In genomic region chr1:25780318-25781129, GRCh38 we compare ENCODE assay signal across 13 cellular contexts. TPM values are rescaled to one million over a fixed set of nuclear protein-coding genes. Genes with fewer than 3 reads are reported as not detected.
DNase-seq lines count a peak whose midpoint lies in the region; ATAC-seq and TF ChIP-seq lines count a peak whose summit lies in the region.
"Had no signal": no experiment of that assay in that cellular context is flagged by ENCODE, and none has a peak within 500 bp of the region (broad histone marks: within the 10 kb centered on the region; RNA-seq: fewer than 3 reads in every experiment).

No MANE protein-coding gene starts in this region.

- no peak overlapping the region for H3K27ac ChIP-seq in transverse colon
- H3K27ac ChIP-seq: lower lobe of right lung, neutrophil had no signal

- in situ Hi-C loops in transverse colon (cut with MboI; ENCODE audit: low pct_ligation_motif_present in 1 of 4, low pct_unique_long_range_greater_than_20kb in 1 of 4, low sequenced_read_pairs in 3 of 4): loop anchor here in 1 of 4 donors (25.0 kb wide), 1 partner anchor 168 kb away; the partner anchor contains the start of gene MAN1C1

- intact Hi-C loops in transverse colon (cut with DNase I; ENCODE audit: low total_unique reads): no loop called here
- intact Hi-C loops in activated T-helper 2 cell treated with anti-CD3 and anti-CD28 coated beads, Interferon-gamma antibody, Interleukin-2, Interleukin-4, amounts not matched to agents 10 μg/mL and 5 μg/mL and 100 μg/mL, durations not matched to agents 14 hours and 24 hours and 36 hours (cut with micrococcal nuclease): no loop called here

- H3K4me1 Mint-ChIP-seq in activated T-helper 2 cell treated with anti-CD3 and anti-CD28 coated beads, Interferon-gamma antibody, Interleukin-2, Interleukin-4, amounts not matched to agents 10 μg/mL and 5 μg/mL and 100 μg/mL, durations not matched to agents 14 hours and 24 hours and 36 hours (ENCODE audit: low read depth): peaks cover 3% of the 10 kb centered on the region

- no peak overlapping the region for H3K4me3 Mint-ChIP-seq in activated T-helper 2 cell treated with anti-CD3 and anti-CD28 coated beads, Interferon-gamma antibody, Interleukin-2, Interleukin-4, amounts not matched to agents 10 μg/mL and 5 μg/mL and 100 μg/mL, durations not matched to agents 14 hours and 24 hours and 36 hours (ENCODE audit: low read depth)

- H3K36me3 Mint-ChIP-seq in activated T-helper 2 cell treated with anti-CD3 and anti-CD28 coated beads, Interferon-gamma antibody, Interleukin-2, Interleukin-4, amounts not matched to agents 10 μg/mL and 5 μg/mL and 100 μg/mL, durations not matched to agents 14 hours and 24 hours and 36 hours (ENCODE audit: low read depth): no peaks in the 10 kb centered on the region

- no peak for TF ChIP-seq CTCF in transverse colon (IDR thresholded peaks at IDR 0.05)

- no peak for TF ChIP-seq POLR2A in transverse colon (IDR thresholded peaks at IDR 0.05)

- TF ChIP-seq EP300 in transverse colon (IDR thresholded peaks at IDR 0.05; ENCODE audit: low read depth): no peak

- peaks cover 33% of the 10 kb centered on the region for H3K27me3 Mint-ChIP-seq in activated T-helper 2 cell treated with anti-CD3 and anti-CD28 coated beads, Interferon-gamma antibody, Interleukin-2, Interleukin-4, amounts not matched to agents 10 μg/mL and 5 μg/mL and 100 μg/mL, durations not matched to agents 14 hours and 24 hours and 36 hours (ENCODE audit: low read depth)

- no peaks in the 10 kb centered on the region for H3K27me3 ChIP-seq in transverse colon
- H3K27me3 ChIP-seq: thyroid gland had no signal

- no peaks in the 10 kb centered on the region for H3K36me3 ChIP-seq in transverse colon
- H3K36me3 ChIP-seq: neutrophil had no signal

- DNase-seq in NCI-H748 (lab: John Stamatoyannopoulos, UW; ENCODE audit: unreplicated experiment): peak; percentile 23
- no peak for DNase-seq in NCI-H748 treated with DMSO at 0.1 percent for 48 hours (lab: John Stamatoyannopoulos, UW)
- peak; percentile 53 for DNase-seq in RPMI8226
- peak; percentile 64 for DNase-seq in iPS DF 19.7 (ENCODE audit: low read depth, low spot score)
- DNase-seq in transverse colon: peak; percentile 39
- no peak for DNase-seq in NCI-H2227 treated with DMSO at 0.1 percent for 48 hours (lab: John Stamatoyannopoulos, UW)
- DNase-seq in activated T-helper 2 cell treated with anti-CD3 and anti-CD28 coated beads, Interferon-gamma antibody, Interleukin-2, Interleukin-4, amounts not matched to agents 10 μg/mL and 5 μg/mL and 100 μg/mL, durations not matched to agents 14 hours and 24 hours and 36 hours (ENCODE audit: low spot score): no peak
- DNase-seq: Calu3, glutamatergic neuron, lower lobe of right lung, thyroid gland had no signal

- H3K4me1 ChIP-seq in transverse colon: peaks cover 0 to 28% (median 0%) of the 10 kb centered on the region in 4 donors
- H3K4me1 ChIP-seq: lower lobe of right lung, thyroid gland had no signal

- no peak overlapping the region for H3K4me3 ChIP-seq in transverse colon
- H3K4me3 ChIP-seq: lower lobe of right lung, thyroid gland had no signal

- H3K9me3 ChIP-seq in transverse colon: no peaks in the 10 kb centered on the region
- H3K9me3 ChIP-seq: lower lobe of right lung, neutrophil, thyroid gland had no signal

- WGBS in transverse colon (ENCODE audit: low coverage in 1 of 2), 2 donors: 50 to 70% methylated on average over 3 to 9 of the region's 14 CpGs

- H3K9me3 Mint-ChIP-seq in activated T-helper 2 cell treated with anti-CD3 and anti-CD28 coated beads, Interferon-gamma antibody, Interleukin-2, Interleukin-4, amounts not matched to agents 10 μg/mL and 5 μg/mL and 100 μg/mL, durations not matched to agents 14 hours and 24 hours and 36 hours: no peaks in the 10 kb centered on the region

- no peak for ATAC-seq in GM21390 (IDR thresholded peaks at IDR 0.05; ENCODE audit: unreplicated experiment)
- ATAC-seq: lower lobe of right lung had no signal

- no peak overlapping the region for H3K27ac Mint-ChIP-seq in activated T-helper 2 cell treated with anti-CD3 and anti-CD28 coated beads, Interferon-gamma antibody, Interleukin-2, Interleukin-4, amounts not matched to agents 10 μg/mL and 5 μg/mL and 100 μg/mL, durations not matched to agents 14 hours and 24 hours and 36 hours

RNA-seq across cellular contexts. Expression of gene SELENON, which starts 19.5 kb away (rescaled TPM):
- total RNA-seq in transverse colon: 10 to 100 TPM; 17.1 to 68.1 (median 24.4) TPM
- 8.0 and 8.2 TPM in 2 replicates for total RNA-seq in activated T-helper 2 cell treated with anti-CD3 and anti-CD28 coated beads, Interferon-gamma antibody, Interleukin-2, Interleukin-4, amounts not matched to agents 10 μg/mL and 5 μg/mL and 100 μg/mL, durations not matched to agents 14 hours and 24 hours and 36 hours

RNA-seq across cellular contexts. Expression of gene MTFR1L, which starts 39.2 kb away (rescaled TPM):
- 100 to 1,000 TPM in 1 of 4 donors, 10 to 100 TPM in 3; 73.2 to 125 (median 93.6) TPM for total RNA-seq in transverse colon
- total RNA-seq in activated T-helper 2 cell treated with anti-CD3 and anti-CD28 coated beads, Interferon-gamma antibody, Interleukin-2, Interleukin-4, amounts not matched to agents 10 μg/mL and 5 μg/mL and 100 μg/mL, durations not matched to agents 14 hours and 24 hours and 36 hours: 29.6 and 30.0 TPM in 2 replicates

Comparison
In these comparisons a context has a peak if more than half of its experiments do, and no peak if none do; other contexts are left out.
1. DNase-seq: peak in NCI-H748 (single experiment), RPMI8226 (single experiment), iPS DF 19.7 (single experiment) and transverse colon (single experiment); none in NCI-H748 treated with DMSO at 0.1 percent for 48 hours (single experiment), NCI-H2227 treated with DMSO at 0.1 percent for 48 hours (single experiment) and activated T-helper 2 cell treated with anti-CD3 and anti-CD28 coated beads, Interferon-gamma antibody, Interleukin-2, Interleukin-4, amounts not matched to agents 10 μg/mL and 5 μg/mL and 100 μg/mL, durations not matched to agents 14 hours and 24 hours and 36 hours (single experiment).